Comparison of ENCODE assay signal across 9 cellular contexts in the genomic region with DNA sequence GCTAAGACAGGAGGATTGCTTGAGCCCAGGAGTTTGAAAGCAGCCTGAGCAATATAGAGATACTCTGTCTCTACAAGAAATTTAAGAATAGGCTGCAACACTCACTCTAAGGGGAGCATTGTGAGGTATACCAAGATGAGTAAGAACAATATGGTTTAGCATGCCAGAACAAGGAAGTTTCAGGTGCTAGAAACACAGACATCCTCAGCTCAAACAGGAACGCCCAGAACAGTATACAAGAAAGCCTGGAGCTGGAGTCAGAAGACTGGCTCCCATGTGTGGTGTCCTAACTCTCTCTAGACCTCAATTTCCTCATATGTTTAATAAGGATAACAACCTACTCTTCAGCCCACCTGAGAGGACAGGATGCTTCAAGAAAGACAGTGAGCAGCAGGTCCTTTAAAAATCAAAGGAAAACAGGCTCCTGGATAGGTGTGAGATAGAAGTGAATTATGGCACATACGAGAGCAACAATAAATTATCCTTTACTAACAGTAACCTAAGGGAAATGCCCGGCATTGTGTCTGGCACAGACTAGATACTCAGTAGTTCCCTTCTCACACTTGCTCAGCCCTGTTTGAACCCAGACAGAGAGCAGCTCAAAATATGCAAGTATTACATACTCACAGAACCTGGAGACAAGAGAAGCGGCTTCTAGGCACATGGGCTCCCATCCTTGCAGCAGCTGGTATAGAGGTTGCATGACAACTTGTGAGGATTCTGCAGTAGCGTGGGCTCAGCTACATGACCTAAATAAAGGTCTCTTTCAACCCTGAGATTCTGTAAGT. TPM values are rescaled to one million over a fixed set of nuclear protein-coding genes. Genes with fewer than 3 reads are reported as not detected.
DNase-seq lines count a peak whose midpoint lies in the region; ATAC-seq and TF ChIP-seq lines count a peak whose summit lies in the region.
"Had no signal": no experiment of that assay in that cellular context is flagged by ENCODE, and none has a peak within 500 bp of the region (broad histone marks: within the 10 kb centered on the region; RNA-seq: fewer than 3 reads in every experiment).

No MANE protein-coding gene starts in this region.

- intact Hi-C loops in CD4-positive, alpha-beta T cell (cut with DNase I, micrococcal nuclease): no loop called here

- peaks cover 71% of the 10 kb centered on the region for H3K4me1 Mint-ChIP-seq in CD4-positive, alpha-beta T cell (ENCODE audit: low read depth)
- peaks cover 68% of the 10 kb centered on the region for H3K4me1 Mint-ChIP-seq in activated naive CD8-positive, alpha-beta T cell treated with anti-CD3 and anti-CD28 coated beads for 36 hours

- peak; percentile 65 for ATAC-seq in CD4-positive, alpha-beta T cell (ENCODE audit: poor library complexity)
- ATAC-seq in HG03066 (IDR thresholded peaks at IDR 0.05; ENCODE audit: low read depth, unreplicated experiment) (peak; percentile 91), SK-N-SH treated with all-trans-retinoic acid at 6 μM for 48 hours (no peak)

- H3K27me3 Mint-ChIP-seq in CD4-positive, alpha-beta T cell: no peaks in the 10 kb centered on the region
- H3K27me3 Mint-ChIP-seq in activated naive CD8-positive, alpha-beta T cell treated with anti-CD3 and anti-CD28 coated beads for 36 hours: no peaks in the 10 kb centered on the region

- DNase-seq in CD4-positive, alpha-beta T cell: no peak
- peak; percentile 23 for DNase-seq in GM19238 (ENCODE audit: insufficient read length, low spot score)
- peak; percentile 5 for DNase-seq in activated naive CD8-positive, alpha-beta T cell treated with anti-CD3 and anti-CD28 coated beads for 36 hours
- DNase-seq in RPMI8226: no peak
- DNase-seq in NCI-H2227 treated with DMSO at 0.1 percent for 48 hours (lab: John Stamatoyannopoulos, UW): no peak
- no peak for DNase-seq in coronary artery (ENCODE audit: low spot score)
- DNase-seq: DND-41 had no signal

- no peaks in the 10 kb centered on the region for H3K9me3 Mint-ChIP-seq in CD4-positive, alpha-beta T cell
- H3K9me3 Mint-ChIP-seq in activated naive CD8-positive, alpha-beta T cell treated with anti-CD3 and anti-CD28 coated beads for 36 hours: no peaks in the 10 kb centered on the region

- no peaks in the 10 kb centered on the region for H3K36me3 Mint-ChIP-seq in CD4-positive, alpha-beta T cell (ENCODE audit: low read depth)
- no peaks in the 10 kb centered on the region for H3K36me3 Mint-ChIP-seq in activated naive CD8-positive, alpha-beta T cell treated with anti-CD3 and anti-CD28 coated beads for 36 hours

- no peak for TF ChIP-seq CTCF in CD4-positive, alpha-beta T cell (IDR thresholded peaks at IDR 0.05)
- no peak for TF ChIP-seq CTCF in coronary artery (IDR thresholded peaks at IDR 0.05)

- no peaks in the 10 kb centered on the region for H3K9me3 ChIP-seq in CD4-positive, alpha-beta T cell (ENCODE audit: control insufficient read depth, low read length)

- no peaks in the 10 kb centered on the region for H3K27me3 ChIP-seq in CD4-positive, alpha-beta T cell (ENCODE audit: control insufficient read depth, insufficient read depth, low read length)

- no peak overlapping the region for H3K4me3 ChIP-seq in coronary artery

- POLR2A ChIA-PET in CD4-positive, alpha-beta T cell (lab: Charles Lee): interaction anchor here (0.9 kb wide), 1 partner anchor 96 kb away, joined by 3 read pairs; no protein-coding TSS in a partner anchor

- H3K27ac ChIP-seq in CD4-positive, alpha-beta T cell (ENCODE audit: low read depth, low read length): no peak overlapping the region
- H3K27ac ChIP-seq in coronary artery: no peak overlapping the region

- H3K4me3 Mint-ChIP-seq in CD4-positive, alpha-beta T cell: peak overlapping the region; percentile 23
- peak overlapping the region; percentile 58 for H3K4me3 Mint-ChIP-seq in activated naive CD8-positive, alpha-beta T cell treated with anti-CD3 and anti-CD28 coated beads for 36 hours

- CTCF ChIA-PET in CD4-positive, alpha-beta T cell (lab: Charles Lee): no interaction called here

- peak overlapping the region; percentile 70 for H3K27ac Mint-ChIP-seq in CD4-positive, alpha-beta T cell
- H3K27ac Mint-ChIP-seq in activated naive CD8-positive, alpha-beta T cell treated with anti-CD3 and anti-CD28 coated beads for 36 hours: peak overlapping the region; percentile 77

TF ChIP-seq in SK-N-SH treated with all-trans-retinoic acid at 6 μM for 48 hours, 23 proteins besides CTCF, POLR2A, EP300 and RAD21 (continues in another document):
- TF ChIP-seq ZC3H10 (CRISPR knock-in tag; IDR thresholded peaks at IDR 0.05): no peak
- no peak for TF ChIP-seq ZNF565 (CRISPR knock-in tag; conservative IDR thresholded peaks at IDR 0.05; ENCODE audit: low read depth)
- TF ChIP-seq TSHZ2 (CRISPR knock-in tag; IDR thresholded peaks at IDR 0.05): no peak
- TF ChIP-seq RARB (CRISPR knock-in tag; IDR thresholded peaks at IDR 0.05): no peak
- no peak for TF ChIP-seq ISL1 (CRISPR knock-in tag; IDR thresholded peaks at IDR 0.05)
- TF ChIP-seq TCF4 (CRISPR knock-in tag; IDR thresholded peaks at IDR 0.05; ENCODE audit: borderline replicate concordance): no peak
- no peak for TF ChIP-seq BACH2 (CRISPR knock-in tag; IDR thresholded peaks at IDR 0.05; ENCODE audit: borderline replicate concordance)
- no peak for TF ChIP-seq ZNF70 (CRISPR knock-in tag; IDR thresholded peaks at IDR 0.05)
- no peak for TF ChIP-seq ESRRG (CRISPR knock-in tag; IDR thresholded peaks at IDR 0.05)
- no peak for TF ChIP-seq ARNTL (CRISPR knock-in tag; IDR thresholded peaks at IDR 0.05; ENCODE audit: borderline replicate concordance, low read depth)
- no peak for TF ChIP-seq GLIS3 (CRISPR knock-in tag; IDR thresholded peaks at IDR 0.05)
- no peak for TF ChIP-seq ZNF8 (CRISPR knock-in tag; IDR thresholded peaks at IDR 0.05)
- TF ChIP-seq, protein P1, sequence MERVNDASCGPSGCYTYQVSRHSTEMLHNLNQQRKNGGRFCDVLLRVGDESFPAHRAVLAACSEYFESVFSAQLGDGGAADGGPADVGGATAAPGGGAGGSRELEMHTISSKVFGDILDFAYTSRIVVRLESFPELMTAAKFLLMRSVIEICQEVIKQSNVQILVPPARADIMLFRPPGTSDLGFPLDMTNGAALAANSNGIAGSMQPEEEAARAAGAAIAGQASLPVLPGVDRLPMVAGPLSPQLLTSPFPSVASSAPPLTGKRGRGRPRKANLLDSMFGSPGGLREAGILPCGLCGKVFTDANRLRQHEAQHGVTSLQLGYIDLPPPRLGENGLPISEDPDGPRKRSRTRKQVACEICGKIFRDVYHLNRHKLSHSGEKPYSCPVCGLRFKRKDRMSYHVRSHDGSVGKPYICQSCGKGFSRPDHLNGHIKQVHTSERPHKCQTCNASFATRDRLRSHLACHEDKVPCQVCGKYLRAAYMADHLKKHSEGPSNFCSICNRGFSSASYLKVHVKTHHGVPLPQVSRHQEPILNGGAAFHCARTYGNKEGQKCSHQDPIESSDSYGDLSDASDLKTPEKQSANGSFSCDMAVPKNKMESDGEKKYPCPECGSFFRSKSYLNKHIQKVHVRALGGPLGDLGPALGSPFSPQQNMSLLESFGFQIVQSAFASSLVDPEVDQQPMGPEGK (CRISPR knock-in tag; IDR thresholded peaks at IDR 0.05; ENCODE audit: borderline replicate concordance): no peak
- no peak for TF ChIP-seq CSRNP3 (CRISPR knock-in tag; IDR thresholded peaks at IDR 0.05)
- no peak for TF ChIP-seq TOX (CRISPR knock-in tag; IDR thresholded peaks at IDR 0.05; ENCODE audit: borderline replicate concordance)
- no peak for TF ChIP-seq PPARA (CRISPR knock-in tag; IDR thresholded peaks at IDR 0.05; ENCODE audit: borderline replicate concordance)

RNA-seq across cellular contexts. Expression of gene KAT6B, which starts 45.4 kb away (rescaled TPM):
- total RNA-seq in CD4-positive, alpha-beta T cell: 10 to 100 TPM; 70.3 to 74.2 TPM
- total RNA-seq in activated naive CD8-positive, alpha-beta T cell treated with anti-CD3 and anti-CD28 coated beads for 36 hours: 10 to 100 TPM; 22.2 to 23.4 TPM

Comparison
In these comparisons a context has a peak if more than half of its experiments do, and no peak if none do; other contexts are left out.
1. DNase-seq: peak in GM19238 (single experiment) and activated naive CD8-positive, alpha-beta T cell treated with anti-CD3 and anti-CD28 coated beads for 36 hours (single experiment); none in CD4-positive, alpha-beta T cell (0 of 10), RPMI8226 (single experiment), NCI-H2227 treated with DMSO at 0.1 percent for 48 hours (single experiment) and coronary artery (single experiment).